14 cellular contexts compared by ENCODE assay signal in the genomic region with DNA sequence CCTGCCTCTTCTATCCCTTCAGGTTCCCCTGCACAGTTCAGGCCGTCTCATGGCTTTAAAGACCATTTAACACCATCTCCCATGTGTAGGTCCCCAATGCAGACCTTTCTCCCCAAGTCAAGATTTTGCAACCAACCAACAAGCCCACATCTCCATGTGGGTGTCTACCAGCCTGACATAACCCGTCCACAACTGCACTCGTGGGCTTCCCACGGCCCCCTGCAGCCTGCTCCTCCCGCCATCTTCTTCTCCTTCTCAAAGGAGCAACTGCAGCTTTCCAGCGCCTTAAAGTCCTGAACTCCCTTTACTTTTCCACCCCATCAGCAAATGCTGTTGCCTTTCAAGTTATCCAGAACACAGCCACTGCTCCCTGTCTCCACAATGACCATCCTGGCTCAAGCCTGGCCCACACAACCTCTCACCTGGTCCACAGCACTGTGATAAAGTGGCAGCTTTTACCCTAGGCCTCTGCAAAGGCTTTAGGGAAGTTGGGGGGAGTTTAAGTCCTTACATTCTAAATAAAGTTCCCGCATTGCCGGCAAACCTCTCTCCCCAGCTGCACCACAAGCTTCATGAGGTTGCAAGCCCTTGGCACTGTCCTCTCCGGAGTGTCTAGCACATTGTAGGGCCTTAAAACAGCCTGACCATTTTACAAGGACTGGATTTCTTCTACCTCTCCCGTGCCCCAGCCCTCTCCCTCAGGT.
DNase-seq lines count a peak whose midpoint lies in the region; ATAC-seq, FAIRE-seq and TF ChIP-seq lines count a peak whose summit lies in the region.
"Had no signal": no experiment of that assay in that cellular context is flagged by ENCODE, and none has a peak within 500 bp of the region (broad histone marks: within the 10 kb centered on the region; RNA-seq: fewer than 3 reads in every experiment).

No MANE protein-coding gene starts in this region.

- no peaks in the 10 kb centered on the region for H3K27me3 Mint-ChIP-seq in Caco-2 (ENCODE audit: insufficient read depth, unreplicated experiment)
- no peaks in the 10 kb centered on the region for H3K27me3 Mint-ChIP-seq in central memory CD8-positive, alpha-beta T cell
- no peaks in the 10 kb centered on the region for H3K27me3 Mint-ChIP-seq in chondrocyte (ENCODE audit: low read depth)

- H2AFZ ChIP-seq in osteoblast (ENCODE audit: low read length) (no peak overlapping the region), HepG2 (ENCODE audit: low read length) (no peak overlapping the region)

- 23% methylated on average over 10 of the region's 10 CpGs for WGBS in HepG2 (ENCODE audit: low lambda C conversion rate)

- H3K27me3 ChIP-seq in Caco-2 (replicated peaks; ENCODE audit: control insufficient read depth, insufficient read depth, low read length) (no peaks in the 10 kb centered on the region), osteoblast (ENCODE audit: insufficient read depth, low read length) (no peaks in the 10 kb centered on the region), HepG2 (ENCODE audit: control insufficient read depth in 1 of 2, insufficient read depth in 2 of 2, low read length in 2 of 2) (peaks cover 5 to 41% of the 10 kb centered on the region in 2 experiments; a peak in 4 of 5 replicates)

- DNase-seq in Caco-2, result no peak
- DNase-seq in MV-4-11 (lab: John Stamatoyannopoulos, UW), result peak; percentile 69
- DNase-seq in central memory CD8-positive, alpha-beta T cell (ENCODE audit: low spot score in 2 of 2), result no peak
- DNase-seq in osteoblast (ENCODE audit: insufficient read length, low spot score, missing footprints), result peak; percentile 59
- no peak for DNase-seq in HepG2 (ENCODE audit: low spot score)
- no peak for DNase-seq in chondrocyte (ENCODE audit: low spot score)
- DNase-seq: cortex of kidney; NCI-H1436 treated with DMSO at 0.1 percent for 48 hours; NCI-H526; stimulated activated naive CD4-positive, alpha-beta T cell treated with Interleukin-2 at 50 U/mL for 16 hours; T-helper 2 cell had no signal

- CTCF ChIA-PET in Caco-2 (lab: Charles Lee) (no interaction called here), HepG2 (lab: Yijun Ruan, JAX; ENCODE audit: low intra/inter-chr PET ratio, low total read pairs) (no interaction called here)

- H4K20me1 ChIP-seq in osteoblast (ENCODE audit: insufficient read depth, low read length) (no peaks in the 10 kb centered on the region), HepG2 (ENCODE audit: insufficient read depth, low read length) (no peaks in the 10 kb centered on the region)

- H3K4me1 Mint-ChIP-seq in Caco-2 (ENCODE audit: low read depth, unreplicated experiment) (no peaks in the 10 kb centered on the region), chondrocyte (ENCODE audit: low read depth) (peaks cover 42% of the 10 kb centered on the region)
- H3K4me1 Mint-ChIP-seq in central memory CD8-positive, alpha-beta T cell, result peaks cover 57% of the 10 kb centered on the region

- no peak for FAIRE-seq in HepG2 (lab: Jason Lieb, UNC)

- no peaks in the 10 kb centered on the region for H3K9me3 ChIP-seq in Caco-2
- H3K9me3 ChIP-seq in osteoblast (ENCODE audit: low read depth, low read length), result no peaks in the 10 kb centered on the region
- H3K9me3 ChIP-seq in HepG2 (ENCODE audit: low read length), result no peaks in the 10 kb centered on the region

- ATAC-seq in central memory CD8-positive, alpha-beta T cell (replicated peaks; ENCODE audit: extremely low read depth, poor library complexity, severe bottlenecking), result no peak
- ATAC-seq in HG02840 (IDR thresholded peaks at IDR 0.05; ENCODE audit: low FRiP score, unreplicated experiment) (no peak), HepG2 (no peak), GM19455 (IDR thresholded peaks at IDR 0.05; ENCODE audit: unreplicated experiment) (no peak)

- TF ChIP-seq CTCF in Caco-2 (IDR thresholded peaks at IDR 0.05; ENCODE audit: insufficient read depth in 1 of 2, low read depth in 1 of 2, low read length in 1 of 2, severe bottlenecking in 1 of 2, unreplicated experiment in 1 of 2), result no peak
- TF ChIP-seq CTCF in osteoblast (IDR thresholded peaks at IDR 0.05; ENCODE audit: extremely low read depth, low read depth, low read length), result no peak
- TF ChIP-seq CTCF in HepG2 (CRISPR knock-in tag; IDR thresholded peaks at IDR 0.05), result no peak
- TF ChIP-seq CTCF in chondrocyte (IDR thresholded peaks at IDR 0.05), result no peak

- BruUV-seq in Caco-2 (replicated peaks; lab: Mats Ljungman, UMichigan) (no TSS peak), HepG2 (replicated peaks; lab: Mats Ljungman, UMichigan) (no TSS peak)

- no peak for TF ChIP-seq POLR2A in HepG2 (IDR thresholded peaks at IDR 0.05; ENCODE audit: insufficient read depth in 1 of 2, low read depth in 2 of 2, low read length in 2 of 2)

- no peaks in the 10 kb centered on the region for H3K36me3 ChIP-seq in Caco-2 (ENCODE audit: control insufficient read depth, insufficient read depth, low read length)
- H3K36me3 ChIP-seq in osteoblast (ENCODE audit: insufficient read depth, low read length), result no peaks in the 10 kb centered on the region
- H3K36me3 ChIP-seq in HepG2 (replicated peaks in 1 of 2; ENCODE audit: control insufficient read depth in 1 of 2, insufficient read depth in 2 of 2, low read length in 2 of 2), result no peaks in the 10 kb centered on the region

- in situ Hi-C loops in HepG2 (cut with HindIII; ENCODE audit: extremely low pct_ligation_motif_present, low pct_unique_long_range_greater_than_20kb), result no loop called here

- no peak for TF ChIP-seq RAD21 in HepG2 (CRISPR knock-in tag; IDR thresholded peaks at IDR 0.05)

- H3K27ac ChIP-seq in osteoblast (ENCODE audit: low read depth, low read length) (no peak overlapping the region), HepG2 (ENCODE audit: extremely low read length, insufficient read depth, low read length) (no peak overlapping the region)

- POLR2A ChIA-PET in Caco-2 (lab: Charles Lee) (no interaction called here), HepG2 (lab: Yijun Ruan, JAX) (no interaction called here)

- H3K79me2 ChIP-seq in osteoblast (ENCODE audit: insufficient read depth, low read length), result no peaks in the 10 kb centered on the region
- H3K79me2 ChIP-seq in HepG2 (ENCODE audit: insufficient read depth, low read length), result no peaks in the 10 kb centered on the region

- intact Hi-C loops in Caco-2 (cut with micrococcal nuclease; ENCODE audit: unreplicated experiment), result no loop called here
- intact Hi-C loops in HepG2 (cut with micrococcal nuclease; ENCODE audit: unreplicated experiment), result no loop called here

- H3K9ac ChIP-seq in HepG2 (ENCODE audit: insufficient read depth, low read depth, low read length), result no peak overlapping the region

- no peaks in the 10 kb centered on the region for H3K9me3 Mint-ChIP-seq in Caco-2 (ENCODE audit: unreplicated experiment)
- no peaks in the 10 kb centered on the region for H3K9me3 Mint-ChIP-seq in central memory CD8-positive, alpha-beta T cell
- H3K9me3 Mint-ChIP-seq in chondrocyte (ENCODE audit: low read depth), result no peaks in the 10 kb centered on the region

- H3K36me3 Mint-ChIP-seq in Caco-2 (ENCODE audit: insufficient read depth, unreplicated experiment) (no peaks in the 10 kb centered on the region), chondrocyte (ENCODE audit: low read depth) (peaks cover 2% of the 10 kb centered on the region)
- peaks cover 49% of the 10 kb centered on the region for H3K36me3 Mint-ChIP-seq in central memory CD8-positive, alpha-beta T cell (ENCODE audit: insufficient read depth)

- H3K4me3 Mint-ChIP-seq in Caco-2 (ENCODE audit: unreplicated experiment), result no peak overlapping the region
- no peak overlapping the region for H3K4me3 Mint-ChIP-seq in central memory CD8-positive, alpha-beta T cell
- no peak overlapping the region for H3K4me3 Mint-ChIP-seq in chondrocyte (ENCODE audit: unreplicated experiment)

- H3K4me2 ChIP-seq in osteoblast (ENCODE audit: insufficient read depth, low read length) (no peak overlapping the region), HepG2 (ENCODE audit: low read depth, low read length) (no peak overlapping the region)

- TF ChIP-seq EP300 in HepG2 (IDR thresholded peaks at IDR 0.05; ENCODE audit: low read depth in 2 of 2, low read length in 2 of 2), result no peak
- TF ChIP-seq EP300 in HepG2 (CRISPR knock-in tag; IDR thresholded peaks at IDR 0.05; ENCODE audit: borderline replicate concordance), result no peak

- H3K27ac Mint-ChIP-seq in Caco-2 (ENCODE audit: unreplicated experiment) (peak overlapping the region; percentile 24), chondrocyte (ENCODE audit: unreplicated experiment) (no peak overlapping the region)
- peak overlapping the region; percentile 57 for H3K27ac Mint-ChIP-seq in central memory CD8-positive, alpha-beta T cell (ENCODE audit: low read depth)

- no peak overlapping the region for H3K4me3 ChIP-seq in Caco-2 (ENCODE audit: low read depth, low read length)
- no peak overlapping the region for H3K4me3 ChIP-seq in osteoblast (ENCODE audit: insufficient read depth, low read length)
- H3K4me3 ChIP-seq in HepG2 (replicated peaks in 1 of 3; ENCODE audit: insufficient read depth in 1 of 3, low read depth in 2 of 3, low read length in 3 of 3), result no peak overlapping the region
- H3K4me3 ChIP-seq: lung had no signal

- H3K4me1 ChIP-seq in Caco-2 (peaks cover 7% of the 10 kb centered on the region; the same call in 1 of the 2 replicates), osteoblast (ENCODE audit: insufficient read depth, low read length) (peaks cover 29% of the 10 kb centered on the region), HepG2 (ENCODE audit: insufficient read depth, low read length) (peaks cover 17% of the 10 kb centered on the region)

TF ChIP-seq in HepG2, 621 proteins besides CTCF, POLR2A, EP300 and RAD21:
- TF ChIP-seq, protein P1, sequence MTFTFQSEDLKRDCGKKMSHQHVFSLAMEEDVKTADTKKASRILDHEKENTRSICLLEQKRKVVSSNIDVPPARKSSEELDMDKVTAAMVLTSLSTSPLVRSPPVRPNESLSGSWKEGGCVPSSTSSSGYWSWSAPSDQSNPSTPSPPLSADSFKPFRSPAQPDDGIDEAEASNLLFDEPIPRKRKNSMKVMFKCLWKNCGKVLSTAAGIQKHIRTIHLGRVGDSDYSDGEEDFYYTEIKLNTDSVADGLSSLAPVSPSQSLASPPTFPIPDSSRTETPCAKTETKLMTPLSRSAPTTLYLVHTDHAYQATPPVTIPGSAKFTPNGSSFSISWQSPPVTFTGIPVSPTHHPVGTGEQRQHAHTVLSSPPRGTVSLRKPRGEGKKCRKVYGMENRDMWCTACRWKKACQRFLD (CRISPR knock-in tag; IDR thresholded peaks at IDR 0.05; ENCODE audit: borderline replicate concordance), result no peak
- TF ChIP-seq FOXK1 (CRISPR knock-in tag; IDR thresholded peaks at IDR 0.05; ENCODE audit: borderline replicate concordance, low read depth), result no peak
TF ChIP-seq in HepG2: peak in this region for 0.

Comparison
In these comparisons a context has a peak if more than half of its experiments do, and no peak if none do; other contexts are left out.
1. DNase-seq: peak in MV-4-11 (single experiment) and osteoblast (single experiment); none in Caco-2 (0 of 2), central memory CD8-positive, alpha-beta T cell (0 of 2), HepG2 (single experiment) and chondrocyte (single experiment).